ENCODE assay signal across 16 cellular contexts in genomic region chr12:108861878-108862587, GRCh38. TPM values are rescaled to one million over a fixed set of nuclear protein-coding genes. Genes with fewer than 3 reads are reported as not detected.
DNase-seq lines count a peak whose midpoint lies in the region; ATAC-seq, FAIRE-seq and TF ChIP-seq lines count a peak whose summit lies in the region.
"Had no signal": no experiment of that assay in that cellular context is flagged by ENCODE, and none has a peak within 500 bp of the region (broad histone marks: within the 10 kb centered on the region; RNA-seq: fewer than 3 reads in every experiment).

No MANE protein-coding gene starts in this region.

- CTCF ChIA-PET in naive thymus-derived CD4-positive, alpha-beta T cell (lab: Charles Lee), result no interaction called here

- no peaks in the 10 kb centered on the region for H3K27me3 ChIP-seq in naive thymus-derived CD4-positive, alpha-beta T cell (ENCODE audit: control insufficient read depth in 2 of 2, insufficient read depth in 2 of 2, low read length in 2 of 2)

- H3K27ac Mint-ChIP-seq in naive thymus-derived CD4-positive, alpha-beta T cell, result no peak overlapping the region
- no peak overlapping the region for H3K27ac Mint-ChIP-seq in endothelial cell (ENCODE audit: unreplicated experiment)

- peaks cover 0 to 4% (median 0%) of the 10 kb centered on the region in 11 donors for H3K9me3 Mint-ChIP-seq in naive thymus-derived CD4-positive, alpha-beta T cell
- no peaks in the 10 kb centered on the region for H3K9me3 Mint-ChIP-seq in endothelial cell (ENCODE audit: unreplicated experiment)

- peak; percentile 65 for FAIRE-seq in GM18507 (lab: Jason Lieb, UNC)

- no peak for TF ChIP-seq CTCF in endothelial cell (IDR thresholded peaks at IDR 0.05; ENCODE audit: unreplicated experiment)

- no peak for DNase-seq in GM18507 (ENCODE audit: extremely low spot score, insufficient read length, low read depth)
- peak; percentile 85 for DNase-seq in RPMI8226
- DNase-seq in naive thymus-derived CD4-positive, alpha-beta T cell, result no peak
- DNase-seq in cerebellar nuclear complex (lab: John Stamatoyannopoulos, UW), result no peak
- DNase-seq in dermis blood vessel endothelial cell, result no peak
- no peak for DNase-seq in endothelial cell (ENCODE audit: low spot score)
- DNase-seq: activated CD4-positive, alpha-beta T cell treated with anti-CD3 and anti-CD28 coated beads for 48 hours; activated T-cell treated with anti-CD3 and anti-CD28 coated beads, Interleukin-2, amount 50 U/mL, for 48 hours; Caco-2; GOT3; mesenchymal stem cell; NCI-H2107 had no signal

- ATAC-seq in HG03354 (IDR thresholded peaks at IDR 0.05; ENCODE audit: poor library complexity, severe bottlenecking, unreplicated experiment), result peak; percentile 29
- peak; percentile 20 for ATAC-seq in naive thymus-derived CD4-positive, alpha-beta T cell
- ATAC-seq in HG03439 (IDR thresholded peaks at IDR 0.05; ENCODE audit: unreplicated experiment), result no peak

- H3K4me1 Mint-ChIP-seq in naive thymus-derived CD4-positive, alpha-beta T cell, result peaks cover 15 to 27% (median 18%) of the 10 kb centered on the region in 7 donors
- H3K4me1 Mint-ChIP-seq in endothelial cell (ENCODE audit: unreplicated experiment), result peaks cover 19% of the 10 kb centered on the region

- intact Hi-C loops in naive thymus-derived CD4-positive, alpha-beta T cell (cut with micrococcal nuclease), result no loop called here

- no peaks in the 10 kb centered on the region for H3K36me3 ChIP-seq in naive thymus-derived CD4-positive, alpha-beta T cell (ENCODE audit: control insufficient read depth in 2 of 3, insufficient read depth in 3 of 3, low read length in 3 of 3)
- H3K36me3 ChIP-seq: thoracic aorta had no signal

- H3K4me1 ChIP-seq in naive thymus-derived CD4-positive, alpha-beta T cell (ENCODE audit: control insufficient read depth in 2 of 2, insufficient read depth in 2 of 2, low read length in 2 of 2), result peaks cover 10 to 11% of the 10 kb centered on the region in 2 donors
- H3K4me1 ChIP-seq: Caco-2 had no signal

- no peak overlapping the region for H3K27ac ChIP-seq in naive thymus-derived CD4-positive, alpha-beta T cell (ENCODE audit: low read depth, low read length)
- H3K27ac ChIP-seq: thoracic aorta had no signal

- no peak overlapping the region for H3K4me3 Mint-ChIP-seq in naive thymus-derived CD4-positive, alpha-beta T cell
- H3K4me3 Mint-ChIP-seq in endothelial cell (ENCODE audit: unreplicated experiment), result no peak overlapping the region

- peaks cover 0 to 1% (median 0%) of the 10 kb centered on the region in 5 donors for H3K36me3 Mint-ChIP-seq in naive thymus-derived CD4-positive, alpha-beta T cell
- H3K36me3 Mint-ChIP-seq in endothelial cell (ENCODE audit: low read depth, unreplicated experiment), result no peaks in the 10 kb centered on the region

- POLR2A ChIA-PET in naive thymus-derived CD4-positive, alpha-beta T cell (lab: Charles Lee), result interaction anchor here (0.8 kb wide), 1 partner anchor 168 kb away, joined by 3 read pairs; no protein-coding TSS in a partner anchor

- H3K9me3 ChIP-seq in naive thymus-derived CD4-positive, alpha-beta T cell (ENCODE audit: control insufficient read depth in 2 of 3, low read length in 3 of 3), result no peaks in the 10 kb centered on the region
- H3K9me3 ChIP-seq: Caco-2, thoracic aorta had no signal

- no peak overlapping the region for H3K4me3 ChIP-seq in naive thymus-derived CD4-positive, alpha-beta T cell (ENCODE audit: low read length)
- H3K4me3 ChIP-seq: thoracic aorta had no signal

- peaks cover 0 to 2% (median 0%) of the 10 kb centered on the region in 5 donors for H3K27me3 Mint-ChIP-seq in naive thymus-derived CD4-positive, alpha-beta T cell
- H3K27me3 Mint-ChIP-seq in endothelial cell (ENCODE audit: unreplicated experiment), result peaks cover 11% of the 10 kb centered on the region

RNA-seq across cellular contexts. Expression of gene SSH1, which starts 4.7 kb away (rescaled TPM):
- total RNA-seq in naive thymus-derived CD4-positive, alpha-beta T cell, result 10 to 100 TPM; 23.4 to 32.8 (median 29.9) TPM
- polyA plus RNA-seq in naive thymus-derived CD4-positive, alpha-beta T cell, result 1 to 10 TPM; 5.2 to 7.7 TPM
- 19.7 and 37.7 TPM in 2 replicates for total RNA-seq in dermis blood vessel endothelial cell
- 67.5 TPM for total RNA-seq in endothelial cell (ENCODE audit: unreplicated experiment)

RNA-seq across cellular contexts. Expression of gene DAO, which starts 17.9 kb away (rescaled TPM):
- not detected for total RNA-seq in naive thymus-derived CD4-positive, alpha-beta T cell
- not detected for polyA plus RNA-seq in naive thymus-derived CD4-positive, alpha-beta T cell
- under 0.01 TPM in 1 of 2 replicates, not detected in the other for total RNA-seq in dermis blood vessel endothelial cell
- total RNA-seq in endothelial cell (ENCODE audit: unreplicated experiment), result 0.41 TPM
- total RNA-seq: Caco-2, osteocyte, thoracic aorta had no signal
